1 cellular context compared by ENCODE assay signal in the genomic region with DNA sequence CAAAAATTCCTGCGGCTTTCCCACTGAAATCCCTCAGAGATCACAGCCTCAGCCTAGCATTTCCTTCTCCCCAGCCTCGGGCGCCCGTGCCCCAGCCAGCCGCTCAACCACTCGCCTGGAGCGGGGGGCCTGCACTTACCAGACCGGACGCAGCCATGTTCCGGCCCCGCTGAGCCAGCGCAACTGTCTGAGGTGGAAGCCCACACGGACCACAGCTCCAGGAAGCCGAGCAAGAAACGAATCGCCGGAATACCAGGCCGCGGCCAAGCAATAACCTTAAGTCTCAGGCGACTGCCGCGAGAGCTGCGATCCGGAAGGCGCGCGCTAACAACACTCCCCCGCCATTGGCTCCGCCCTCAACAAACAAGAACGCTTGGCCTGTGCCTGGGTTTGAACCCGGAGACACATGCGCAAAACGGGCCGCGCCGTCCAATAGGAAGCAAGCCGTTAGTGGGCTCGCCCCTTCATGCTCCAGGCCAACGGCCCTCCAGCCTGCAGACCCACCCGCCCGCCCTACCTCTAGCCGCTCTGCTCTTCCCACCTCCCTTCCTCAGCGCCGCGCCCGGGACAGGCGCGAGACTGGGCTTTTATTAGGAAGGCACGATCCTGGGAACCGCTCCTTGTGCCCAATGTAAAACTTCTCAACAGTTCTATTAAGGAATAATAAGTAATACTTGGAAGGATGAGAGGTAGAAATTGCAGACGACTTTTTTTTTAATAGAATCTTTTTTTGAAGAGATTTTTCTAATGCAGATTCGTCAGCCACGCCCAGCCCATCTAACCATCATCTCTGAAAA.
TF ChIP-seq lines count a peak whose summit lies in the region.

A gene with protein sequence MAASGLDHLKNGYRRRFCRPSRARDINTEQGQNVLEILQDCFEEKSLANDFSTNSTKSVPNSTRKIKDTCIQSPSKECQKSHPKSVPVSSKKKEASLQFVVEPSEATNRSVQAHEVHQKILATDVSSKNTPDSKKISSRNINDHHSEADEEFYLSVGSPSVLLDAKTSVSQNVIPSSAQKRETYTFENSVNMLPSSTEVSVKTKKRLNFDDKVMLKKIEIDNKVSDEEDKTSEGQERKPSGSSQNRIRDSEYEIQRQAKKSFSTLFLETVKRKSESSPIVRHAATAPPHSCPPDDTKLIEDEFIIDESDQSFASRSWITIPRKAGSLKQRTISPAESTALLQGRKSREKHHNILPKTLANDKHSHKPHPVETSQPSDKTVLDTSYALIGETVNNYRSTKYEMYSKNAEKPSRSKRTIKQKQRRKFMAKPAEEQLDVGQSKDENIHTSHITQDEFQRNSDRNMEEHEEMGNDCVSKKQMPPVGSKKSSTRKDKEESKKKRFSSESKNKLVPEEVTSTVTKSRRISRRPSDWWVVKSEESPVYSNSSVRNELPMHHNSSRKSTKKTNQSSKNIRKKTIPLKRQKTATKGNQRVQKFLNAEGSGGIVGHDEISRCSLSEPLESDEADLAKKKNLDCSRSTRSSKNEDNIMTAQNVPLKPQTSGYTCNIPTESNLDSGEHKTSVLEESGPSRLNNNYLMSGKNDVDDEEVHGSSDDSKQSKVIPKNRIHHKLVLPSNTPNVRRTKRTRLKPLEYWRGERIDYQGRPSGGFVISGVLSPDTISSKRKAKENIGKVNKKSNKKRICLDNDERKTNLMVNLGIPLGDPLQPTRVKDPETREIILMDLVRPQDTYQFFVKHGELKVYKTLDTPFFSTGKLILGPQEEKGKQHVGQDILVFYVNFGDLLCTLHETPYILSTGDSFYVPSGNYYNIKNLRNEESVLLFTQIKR (minus strand): TSS at position 305 of the 797 bp plus-strand sequence. CDS start 148 bp downstream, at position 157.

TF ChIP-seq in GM12878, 131 proteins besides CTCF, POLR2A, EP300 and RAD21 (continued from another document):
- peak; percentile 66 for TF ChIP-seq SP1 (IDR thresholded peaks at IDR 0.05; ENCODE audit: low read depth, low read length)
- TF ChIP-seq ZNF207 (IDR thresholded peaks at IDR 0.05; ENCODE audit: borderline replicate concordance), result 0 out of 2 replicates have a peak, but pooled peaks have one; percentile 49
- peak; percentile 32; the same call in 1 of the 2 replicates for TF ChIP-seq RFX5 (IDR thresholded peaks at IDR 0.05; ENCODE audit: low read depth, low read length)
- TF ChIP-seq NRF1 (conservative IDR thresholded peaks at IDR 0.05; ENCODE audit: low read depth, low read length), result peak; percentile 60
- peak; percentile 28 for TF ChIP-seq RELA (IDR thresholded peaks at IDR 0.05; ENCODE audit: borderline replicate concordance, partially characterized antibody)
- TF ChIP-seq, protein P1, sequence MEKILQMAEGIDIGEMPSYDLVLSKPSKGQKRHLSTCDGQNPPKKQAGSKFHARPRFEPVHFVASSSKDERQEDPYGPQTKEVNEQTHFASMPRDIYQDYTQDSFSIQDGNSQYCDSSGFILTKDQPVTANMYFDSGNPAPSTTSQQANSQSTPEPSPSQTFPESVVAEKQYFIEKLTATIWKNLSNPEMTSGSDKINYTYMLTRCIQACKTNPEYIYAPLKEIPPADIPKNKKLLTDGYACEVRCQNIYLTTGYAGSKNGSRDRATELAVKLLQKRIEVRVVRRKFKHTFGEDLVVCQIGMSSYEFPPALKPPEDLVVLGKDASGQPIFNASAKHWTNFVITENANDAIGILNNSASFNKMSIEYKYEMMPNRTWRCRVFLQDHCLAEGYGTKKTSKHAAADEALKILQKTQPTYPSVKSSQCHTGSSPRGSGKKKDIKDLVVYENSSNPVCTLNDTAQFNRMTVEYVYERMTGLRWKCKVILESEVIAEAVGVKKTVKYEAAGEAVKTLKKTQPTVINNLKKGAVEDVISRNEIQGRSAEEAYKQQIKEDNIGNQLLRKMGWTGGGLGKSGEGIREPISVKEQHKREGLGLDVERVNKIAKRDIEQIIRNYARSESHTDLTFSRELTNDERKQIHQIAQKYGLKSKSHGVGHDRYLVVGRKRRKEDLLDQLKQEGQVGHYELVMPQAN (conservative IDR thresholded peaks at IDR 0.05), result peak; percentile 86
- peak; percentile 84; the same call in 1 of the 2 replicates for TF ChIP-seq HDGF (IDR thresholded peaks at IDR 0.05)
- TF ChIP-seq, protein P2, sequence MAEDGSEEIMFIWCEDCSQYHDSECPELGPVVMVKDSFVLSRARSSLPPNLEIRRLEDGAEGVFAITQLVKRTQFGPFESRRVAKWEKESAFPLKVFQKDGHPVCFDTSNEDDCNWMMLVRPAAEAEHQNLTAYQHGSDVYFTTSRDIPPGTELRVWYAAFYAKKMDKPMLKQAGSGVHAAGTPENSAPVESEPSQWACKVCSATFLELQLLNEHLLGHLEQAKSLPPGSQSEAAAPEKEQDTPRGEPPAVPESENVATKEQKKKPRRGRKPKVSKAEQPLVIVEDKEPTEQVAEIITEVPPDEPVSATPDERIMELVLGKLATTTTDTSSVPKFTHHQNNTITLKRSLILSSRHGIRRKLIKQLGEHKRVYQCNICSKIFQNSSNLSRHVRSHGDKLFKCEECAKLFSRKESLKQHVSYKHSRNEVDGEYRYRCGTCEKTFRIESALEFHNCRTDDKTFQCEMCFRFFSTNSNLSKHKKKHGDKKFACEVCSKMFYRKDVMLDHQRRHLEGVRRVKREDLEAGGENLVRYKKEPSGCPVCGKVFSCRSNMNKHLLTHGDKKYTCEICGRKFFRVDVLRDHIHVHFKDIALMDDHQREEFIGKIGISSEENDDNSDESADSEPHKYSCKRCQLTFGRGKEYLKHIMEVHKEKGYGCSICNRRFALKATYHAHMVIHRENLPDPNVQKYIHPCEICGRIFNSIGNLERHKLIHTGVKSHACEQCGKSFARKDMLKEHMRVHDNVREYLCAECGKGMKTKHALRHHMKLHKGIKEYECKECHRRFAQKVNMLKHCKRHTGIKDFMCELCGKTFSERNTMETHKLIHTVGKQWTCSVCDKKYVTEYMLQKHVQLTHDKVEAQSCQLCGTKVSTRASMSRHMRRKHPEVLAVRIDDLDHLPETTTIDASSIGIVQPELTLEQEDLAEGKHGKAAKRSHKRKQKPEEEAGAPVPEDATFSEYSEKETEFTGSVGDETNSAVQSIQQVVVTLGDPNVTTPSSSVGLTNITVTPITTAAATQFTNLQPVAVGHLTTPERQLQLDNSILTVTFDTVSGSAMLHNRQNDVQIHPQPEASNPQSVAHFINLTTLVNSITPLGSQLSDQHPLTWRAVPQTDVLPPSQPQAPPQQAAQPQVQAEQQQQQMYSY (CRISPR knock-in tag; IDR thresholded peaks at IDR 0.05), result no peak
- TF ChIP-seq, protein P3, sequence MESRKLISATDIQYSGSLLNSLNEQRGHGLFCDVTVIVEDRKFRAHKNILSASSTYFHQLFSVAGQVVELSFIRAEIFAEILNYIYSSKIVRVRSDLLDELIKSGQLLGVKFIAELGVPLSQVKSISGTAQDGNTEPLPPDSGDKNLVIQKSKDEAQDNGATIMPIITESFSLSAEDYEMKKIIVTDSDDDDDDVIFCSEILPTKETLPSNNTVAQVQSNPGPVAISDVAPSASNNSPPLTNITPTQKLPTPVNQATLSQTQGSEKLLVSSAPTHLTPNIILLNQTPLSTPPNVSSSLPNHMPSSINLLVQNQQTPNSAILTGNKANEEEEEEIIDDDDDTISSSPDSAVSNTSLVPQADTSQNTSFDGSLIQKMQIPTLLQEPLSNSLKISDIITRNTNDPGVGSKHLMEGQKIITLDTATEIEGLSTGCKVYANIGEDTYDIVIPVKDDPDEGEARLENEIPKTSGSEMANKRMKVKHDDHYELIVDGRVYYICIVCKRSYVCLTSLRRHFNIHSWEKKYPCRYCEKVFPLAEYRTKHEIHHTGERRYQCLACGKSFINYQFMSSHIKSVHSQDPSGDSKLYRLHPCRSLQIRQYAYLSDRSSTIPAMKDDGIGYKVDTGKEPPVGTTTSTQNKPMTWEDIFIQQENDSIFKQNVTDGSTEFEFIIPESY (IDR thresholded peaks at IDR 0.05), result no peak
- TF ChIP-seq, protein P4, sequence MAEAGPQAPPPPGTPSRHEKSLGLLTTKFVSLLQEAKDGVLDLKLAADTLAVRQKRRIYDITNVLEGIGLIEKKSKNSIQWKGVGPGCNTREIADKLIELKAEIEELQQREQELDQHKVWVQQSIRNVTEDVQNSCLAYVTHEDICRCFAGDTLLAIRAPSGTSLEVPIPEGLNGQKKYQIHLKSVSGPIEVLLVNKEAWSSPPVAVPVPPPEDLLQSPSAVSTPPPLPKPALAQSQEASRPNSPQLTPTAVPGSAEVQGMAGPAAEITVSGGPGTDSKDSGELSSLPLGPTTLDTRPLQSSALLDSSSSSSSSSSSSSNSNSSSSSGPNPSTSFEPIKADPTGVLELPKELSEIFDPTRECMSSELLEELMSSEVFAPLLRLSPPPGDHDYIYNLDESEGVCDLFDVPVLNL (IDR thresholded peaks at IDR 0.05; ENCODE audit: low read depth, low read length), result peak; percentile 74
- TF ChIP-seq GABPA (IDR thresholded peaks at IDR 0.05; ENCODE audit: low read depth), result peak; percentile 53; the same call in 1 of the 2 replicates
- TF ChIP-seq MXI1 (IDR thresholded peaks at IDR 0.05; ENCODE audit: low read depth, low read length), result peak; percentile 75; the same call in 1 of the 2 replicates
- peak; percentile 38 for TF ChIP-seq SMAD1 (IDR thresholded peaks at IDR 0.05; ENCODE audit: low read depth, partially characterized antibody)
- TF ChIP-seq, protein P5, sequence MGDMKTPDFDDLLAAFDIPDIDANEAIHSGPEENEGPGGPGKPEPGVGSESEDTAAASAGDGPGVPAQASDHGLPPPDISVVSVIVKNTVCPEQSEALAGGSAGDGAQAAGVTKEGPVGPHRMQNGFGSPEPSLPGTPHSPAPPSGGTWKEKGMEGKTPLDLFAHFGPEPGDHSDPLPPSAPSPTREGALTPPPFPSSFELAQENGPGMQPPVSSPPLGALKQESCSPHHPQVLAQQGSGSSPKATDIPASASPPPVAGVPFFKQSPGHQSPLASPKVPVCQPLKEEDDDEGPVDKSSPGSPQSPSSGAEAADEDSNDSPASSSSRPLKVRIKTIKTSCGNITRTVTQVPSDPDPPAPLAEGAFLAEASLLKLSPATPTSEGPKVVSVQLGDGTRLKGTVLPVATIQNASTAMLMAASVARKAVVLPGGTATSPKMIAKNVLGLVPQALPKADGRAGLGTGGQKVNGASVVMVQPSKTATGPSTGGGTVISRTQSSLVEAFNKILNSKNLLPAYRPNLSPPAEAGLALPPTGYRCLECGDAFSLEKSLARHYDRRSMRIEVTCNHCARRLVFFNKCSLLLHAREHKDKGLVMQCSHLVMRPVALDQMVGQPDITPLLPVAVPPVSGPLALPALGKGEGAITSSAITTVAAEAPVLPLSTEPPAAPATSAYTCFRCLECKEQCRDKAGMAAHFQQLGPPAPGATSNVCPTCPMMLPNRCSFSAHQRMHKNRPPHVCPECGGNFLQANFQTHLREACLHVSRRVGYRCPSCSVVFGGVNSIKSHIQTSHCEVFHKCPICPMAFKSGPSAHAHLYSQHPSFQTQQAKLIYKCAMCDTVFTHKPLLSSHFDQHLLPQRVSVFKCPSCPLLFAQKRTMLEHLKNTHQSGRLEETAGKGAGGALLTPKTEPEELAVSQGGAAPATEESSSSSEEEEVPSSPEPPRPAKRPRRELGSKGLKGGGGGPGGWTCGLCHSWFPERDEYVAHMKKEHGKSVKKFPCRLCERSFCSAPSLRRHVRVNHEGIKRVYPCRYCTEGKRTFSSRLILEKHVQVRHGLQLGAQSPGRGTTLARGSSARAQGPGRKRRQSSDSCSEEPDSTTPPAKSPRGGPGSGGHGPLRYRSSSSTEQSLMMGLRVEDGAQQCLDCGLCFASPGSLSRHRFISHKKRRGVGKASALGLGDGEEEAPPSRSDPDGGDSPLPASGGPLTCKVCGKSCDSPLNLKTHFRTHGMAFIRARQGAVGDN (IDR thresholded peaks at IDR 0.05), result no peak
- TF ChIP-seq GATAD2B (conservative IDR thresholded peaks at IDR 0.05; ENCODE audit: low read depth), result peak; percentile 61
- peak in 1 of 2 experiments; percentile 75; a peak in 1 of 3 replicates for TF ChIP-seq EGR1 (IDR thresholded peaks at IDR 0.05; ENCODE audit: borderline replicate concordance in 1 of 2, low read depth in 2 of 2, low read length in 2 of 2)
- peak; percentile 92 for TF ChIP-seq TAF1 (IDR thresholded peaks at IDR 0.05; ENCODE audit: borderline replicate concordance, low read depth, low read length)
- TF ChIP-seq ZNF384 (IDR thresholded peaks at IDR 0.05; ENCODE audit: borderline replicate concordance, low read depth, low read length), result no peak
